Comparison of ENCODE assay signal across 26 cellular contexts in genomic region chr14:77248666-77249065, GRCh38. TPM values are rescaled to one million over a fixed set of nuclear protein-coding genes. Genes with fewer than 3 reads are reported as not detected.
"Had no signal": no experiment of that assay in that cellular context is flagged by ENCODE, and none has a peak within 500 bp of the region (broad histone marks: within the 10 kb centered on the region; RNA-seq: fewer than 3 reads in every experiment).

No MANE protein-coding gene starts in this region.

- H3K4me3 ChIP-seq: body of pancreas, heart right ventricle, pancreas, right lobe of liver, suprapubic skin, transverse colon had no signal

- FAIRE-seq: frontal cortex, pancreas, small intestine had no signal

- H3K4me1 ChIP-seq: body of pancreas, heart right ventricle, pancreas, right lobe of liver, suprapubic skin, transverse colon had no signal

- H3K27ac ChIP-seq: body of pancreas, heart right ventricle, pancreas, right lobe of liver, suprapubic skin, transverse colon, VCaP had no signal

- DNase-seq: activated CD4-positive, alpha-beta T cell treated with anti-CD3 and anti-CD28 coated beads, Interleukin-2, amount 50 U/mL, for 1 hour; activated CD4-positive, CD25-positive, alpha-beta regulatory T cell treated with anti-CD3 and anti-CD28 coated beads, Interleukin-2, amount 50 U/mL, for 72 hours; activated gamma-delta T cell treated with Interleukin-2 at 50 U/mL for 16 hours; activated naive CD8-positive, alpha-beta T cell treated with anti-CD3 and anti-CD28 coated beads, Interleukin-2, amount 10 ng/mL, durations not matched to agents 7 days and 5 days; amygdala; body of pancreas; caudate nucleus; effector memory CD8-positive, alpha-beta T cell; heart right ventricle; mesendoderm; naive thymus-derived CD8-positive, alpha-beta T cell; right lobe of liver; small intestine; stimulated activated CD4-positive, alpha-beta T cell treated with anti-CD3 and anti-CD28 coated beads, Interleukin-15, amount 100 ng/mL, for 24 hours; stimulated activated CD4-positive, alpha-beta T cell treated with anti-CD3 and anti-CD28 coated beads, Interleukin-2, amount 100 ng/mL, for 48 hours; stimulated activated naive CD8-positive, alpha-beta T cell treated with anti-CD3 and anti-CD28 coated beads, Interleukin-15, amount 100 ng/mL, for 72 hours; T1000; transverse colon had no signal

- H3K27me3 ChIP-seq: body of pancreas, pancreas, right lobe of liver, suprapubic skin, transverse colon had no signal

- H3K36me3 ChIP-seq: heart right ventricle, pancreas, right lobe of liver, suprapubic skin, transverse colon had no signal

- H3K9me3 ChIP-seq: body of pancreas, heart right ventricle, pancreas, right lobe of liver, suprapubic skin, transverse colon had no signal

- ATAC-seq: body of pancreas; effector memory CD8-positive, alpha-beta T cell; heart right ventricle; naive thymus-derived CD8-positive, alpha-beta T cell; pancreas; right lobe of liver; stimulated activated naive CD8-positive, alpha-beta T cell treated with anti-CD3 and anti-CD28 coated beads, Interleukin-15, amount 100 ng/mL, for 72 hours had no signal

RNA-seq across cellular contexts. Expression of gene NGB, which starts 22.3 kb away (rescaled TPM):
- total RNA-seq: activated CD8-positive, alpha-beta memory T cell treated with anti-CD3 and anti-CD28 coated beads for 36 hours; activated naive CD8-positive, alpha-beta T cell treated with anti-CD3 and anti-CD28 coated beads, Interleukin-2, amount 10 ng/mL, durations not matched to agents 7 days and 5 days; dermis microvascular lymphatic vessel endothelial cell; heart right ventricle; lower leg skin; naive thymus-derived CD8-positive, alpha-beta T cell; right lobe of liver; suprapubic skin; T-helper 1 cell treated with Interleukin-12 subunit alpha and Interleukin-12 subunit beta and Interleukin-4 antibody, amounts not matched to agents 30 ng/mL and 1 ng/mL, for 36 hours had no signal
- polyA plus RNA-seq: heart right ventricle; naive thymus-derived CD8-positive, alpha-beta T cell had no signal
